Comparison of ENCODE assay signal across 8 cellular contexts in genomic region chr3:45688194-45688881, GRCh38. TPM values are rescaled to one million over a fixed set of nuclear protein-coding genes. Genes with fewer than 3 reads are reported as not detected.
DNase-seq lines count a peak whose midpoint lies in the region; ATAC-seq and TF ChIP-seq lines count a peak whose summit lies in the region.

No MANE protein-coding gene starts in this region.

- H3K4me3 Mint-ChIP-seq in CD4-positive, alpha-beta memory T cell: peak overlapping the region; percentile 86 to 99 (median 93)

- peaks cover 39% of the 10 kb centered on the region for H3K4me1 ChIP-seq in CD4-positive, alpha-beta memory T cell (ENCODE audit: insufficient read depth, low read length)
- peaks cover 11% of the 10 kb centered on the region for H3K4me1 ChIP-seq in neuron (ENCODE audit: insufficient read depth, low read length)

- peak overlapping the region; percentile 73 for H2AFZ ChIP-seq in neuron (ENCODE audit: low read depth, low read length)

- peak in 2 of 5 donors; percentile 13 to 62 for DNase-seq in CD4-positive, alpha-beta memory T cell
- DNase-seq in NCI-H345 (lab: John Stamatoyannopoulos, UW) (peak; percentile 61), fibroblast of mammary gland (ENCODE audit: low read depth) (no peak), NCI-H1048 (lab: John Stamatoyannopoulos, UW) (no peak)
- DNase-seq in activated CD8-positive, alpha-beta memory T cell treated with anti-CD3 and anti-CD28 coated beads, Interleukin-2, amount 50 U/mL, for 4 hours: peak; percentile 25

- H3K4me1 Mint-ChIP-seq in CD4-positive, alpha-beta memory T cell: peaks cover 35 to 62% (median 50%) of the 10 kb centered on the region in 4 donors

- CTCF ChIA-PET in CD4-positive, alpha-beta memory T cell (lab: Charles Lee; ENCODE audit: partially characterized antibody): interaction anchor here (0.6 to 5.0 kb wide), 4 partner anchors 22 to 143 kb away, joined by 3 to 53 read pairs (median 4); no protein-coding TSS in a partner anchor

- no peaks in the 10 kb centered on the region for H3K36me3 ChIP-seq in CD4-positive, alpha-beta memory T cell (ENCODE audit: insufficient read depth, low read length)
- peaks cover 8% of the 10 kb centered on the region for H3K36me3 ChIP-seq in neuron (ENCODE audit: insufficient read depth, low read length)

- H3K27ac ChIP-seq in CD4-positive, alpha-beta memory T cell (ENCODE audit: low read depth, low read length): peak overlapping the region; percentile 94

- POLR2A ChIA-PET in CD4-positive, alpha-beta memory T cell (lab: Charles Lee; ENCODE audit: partially characterized antibody): interaction anchor here (1.3 to 4.9 kb wide), 8 partner anchors 11 to 380 kb away, joined by 3 to 38 read pairs (median 10); partner anchors contain the start of gene LIMD1

- H3K27me3 Mint-ChIP-seq in CD4-positive, alpha-beta memory T cell: peaks cover 2 to 5% of the 10 kb centered on the region in 2 donors

- peak overlapping the region; percentile 84 to 97 for H3K4me3 ChIP-seq in CD4-positive, alpha-beta memory T cell (ENCODE audit: low read length in 2 of 2)
- peak overlapping the region; percentile 84 for H3K4me3 ChIP-seq in fibroblast of mammary gland (ENCODE audit: control insufficient read depth, low read depth, low read length)
- H3K4me3 ChIP-seq in neuron (ENCODE audit: low read length): peak overlapping the region; percentile 75

- peak overlapping the region; percentile 91 to 100 (median 99) for H3K27ac Mint-ChIP-seq in CD4-positive, alpha-beta memory T cell

- peaks cover 0 to 11% (median 4%) of the 10 kb centered on the region in 8 donors for H3K9me3 Mint-ChIP-seq in CD4-positive, alpha-beta memory T cell

- ATAC-seq in GM21737 (IDR thresholded peaks at IDR 0.05; ENCODE audit: unreplicated experiment) (peak; percentile 1), HG03108 (IDR thresholded peaks at IDR 0.05; ENCODE audit: unreplicated experiment) (no peak)

- no peaks in the 10 kb centered on the region for H3K9me3 ChIP-seq in CD4-positive, alpha-beta memory T cell (ENCODE audit: control insufficient read depth in 1 of 2, low read length in 2 of 2)
- H3K9me3 ChIP-seq in neuron (ENCODE audit: low read length): no peaks in the 10 kb centered on the region

- H3K27me3 ChIP-seq in CD4-positive, alpha-beta memory T cell (ENCODE audit: insufficient read depth, low read length): no peaks in the 10 kb centered on the region
- H3K27me3 ChIP-seq in neuron (ENCODE audit: insufficient read depth, low read length): no peaks in the 10 kb centered on the region

- TF ChIP-seq CTCF in fibroblast of mammary gland (conservative IDR thresholded peaks at IDR 0.05; ENCODE audit: control insufficient read depth, insufficient read depth, low read depth, low read length): no peak

- peaks cover 9 to 39% of the 10 kb centered on the region in 2 donors for H3K36me3 Mint-ChIP-seq in CD4-positive, alpha-beta memory T cell

- intact Hi-C loops in CD4-positive, alpha-beta memory T cell (cut with micrococcal nuclease): loop anchor here (2.0 to 5.0 kb wide), 2 partner anchors 379 to 712 kb away; partner anchors contain the start of genes EXOSC7 and ZDHHC3

RNA-seq across cellular contexts. Expression of gene SACM1L, which starts 0.9 kb away (rescaled TPM):
- total RNA-seq in CD4-positive, alpha-beta memory T cell: 100 to 1,000 TPM in 1 of 2 experiments, 10 to 100 TPM in 1; 95.7 to 104 TPM
- polyA plus RNA-seq in CD4-positive, alpha-beta memory T cell: 10 to 100 TPM; 27.6 to 39.1 TPM

Comparison
In these comparisons a context has a peak if more than half of its experiments do, and no peak if none do; other contexts are left out.
1. DNase-seq: peak in NCI-H345 (single experiment) and activated CD8-positive, alpha-beta memory T cell treated with anti-CD3 and anti-CD28 coated beads, Interleukin-2, amount 50 U/mL, for 4 hours (single experiment); none in fibroblast of mammary gland (single experiment) and NCI-H1048 (single experiment).
2. Peak in every context shown above with its lines, with median percentiles within 50 percentile points of each other: H3K4me3 ChIP-seq.